In the genomic region with DNA sequence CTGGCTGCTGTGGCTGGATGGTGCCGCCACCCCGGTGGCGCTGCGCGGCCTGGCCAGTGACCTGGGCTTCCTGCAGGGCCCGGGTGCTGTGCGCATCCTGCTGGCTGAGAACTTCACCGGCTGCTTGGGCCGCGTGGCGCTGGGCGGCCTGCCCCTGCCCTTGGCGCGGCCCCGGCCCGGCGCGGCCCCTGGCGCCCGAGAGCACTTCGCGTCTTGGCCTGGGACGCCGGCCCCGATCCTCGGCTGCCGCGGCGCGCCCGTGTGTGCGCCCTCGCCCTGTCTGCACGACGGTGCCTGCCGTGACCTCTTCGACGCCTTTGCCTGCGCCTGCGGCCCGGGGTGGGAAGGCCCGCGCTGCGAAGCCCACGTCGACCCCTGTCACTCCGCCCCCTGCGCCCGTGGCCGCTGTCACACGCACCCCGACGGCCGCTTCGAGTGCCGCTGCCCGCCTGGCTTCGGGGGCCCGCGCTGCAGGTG, we compare ENCODE assay signal across 18 cellular contexts. TPM values are rescaled to one million over a fixed set of nuclear protein-coding genes. Genes with fewer than 3 reads are reported as not detected.
A peak's percentile ranks its signal among the peaks of the same experiment; 100 is the strongest.
DNase-seq lines count a peak whose midpoint lies in the region; ATAC-seq, FAIRE-seq and TF ChIP-seq lines count a peak whose summit lies in the region.
"Had no signal": no experiment of that assay in that cellular context is flagged by ENCODE, and none has a peak within 500 bp of the region (broad histone marks: within the 10 kb centered on the region; RNA-seq: fewer than 3 reads in every experiment).

No MANE protein-coding gene starts in this region.

- H3K27me3 Mint-ChIP-seq in activated naive CD8-positive, alpha-beta T cell treated with anti-CD3 and anti-CD28 coated beads for 36 hours, result peaks cover 40% of the 10 kb centered on the region
- H3K27me3 Mint-ChIP-seq in activated naive CD8-positive, alpha-beta T cell treated with anti-CD3 and anti-CD28 coated beads, Interleukin-2, amount 50 U/mL, for 24 hours, result peaks cover 42% of the 10 kb centered on the region
- peaks cover 29% of the 10 kb centered on the region for H3K27me3 Mint-ChIP-seq in activated T-helper 2 cell treated with anti-CD3 and anti-CD28 coated beads, Interferon-gamma antibody, Interleukin-2, Interleukin-4, amounts not matched to agents 10 μg/mL and 5 μg/mL and 100 μg/mL, durations not matched to agents 14 hours and 24 hours and 36 hours (ENCODE audit: low read depth)

- H3K9me3 ChIP-seq in suprapubic skin, result no peaks in the 10 kb centered on the region
- no peaks in the 10 kb centered on the region for H3K9me3 ChIP-seq in small intestine (ENCODE audit: control insufficient read depth, low read depth)

- ATAC-seq in activated naive CD8-positive, alpha-beta T cell treated with anti-CD3 and anti-CD28 coated beads, Interleukin-2, amount 50 U/mL, for 24 hours, result no peak
- ATAC-seq: left colon had no signal

- no peak for TF ChIP-seq CTCF in suprapubic skin (IDR thresholded peaks at IDR 0.05)

- TF ChIP-seq EP300 in suprapubic skin (IDR thresholded peaks at IDR 0.05), result no peak

- peak; percentile 24 for DNase-seq in activated naive CD8-positive, alpha-beta T cell treated with anti-CD3 and anti-CD28 coated beads for 36 hours
- no peak for DNase-seq in activated naive CD8-positive, alpha-beta T cell treated with anti-CD3 and anti-CD28 coated beads, Interleukin-2, amount 50 U/mL, for 24 hours
- peak; percentile 48 for DNase-seq in iPS-NIHi7 (ENCODE audit: extremely low spot score)
- DNase-seq in suprapubic skin (ENCODE audit: low spot score in 2 of 2), result no peak
- DNase-seq in NCI-H1930 (lab: John Stamatoyannopoulos, UW), result no peak
- DNase-seq in activated T-helper 2 cell treated with anti-CD3 and anti-CD28 coated beads, Interferon-gamma antibody, Interleukin-2, Interleukin-4, amounts not matched to agents 10 μg/mL and 5 μg/mL and 100 μg/mL, durations not matched to agents 14 hours and 24 hours and 36 hours (ENCODE audit: low spot score), result no peak
- DNase-seq in small intestine, result no peak
- DNase-seq: activated CD4-positive, alpha-beta T cell treated with anti-CD3 and anti-CD28 coated beads, Interleukin-2, amount 50 U/mL, for 48 hours; activated naive CD4-positive, alpha-beta T cell treated with anti-CD3 and anti-CD28 coated beads, Interleukin-2, amount 50 U/mL, for 16 hours; activated T-cell treated with anti-CD3 and anti-CD28 coated beads, Interleukin-2, amount 50 U/mL, for 4 hours; CD4-positive, alpha-beta memory T cell; cortex of kidney; DND-41; foreskin fibroblast; KG1; left colon; NCI-H2081 treated with DMSO at 0.1 percent for 48 hours had no signal

- no peaks in the 10 kb centered on the region for H3K4me1 Mint-ChIP-seq in activated naive CD8-positive, alpha-beta T cell treated with anti-CD3 and anti-CD28 coated beads for 36 hours
- no peaks in the 10 kb centered on the region for H3K4me1 Mint-ChIP-seq in activated naive CD8-positive, alpha-beta T cell treated with anti-CD3 and anti-CD28 coated beads, Interleukin-2, amount 50 U/mL, for 24 hours
- no peaks in the 10 kb centered on the region for H3K4me1 Mint-ChIP-seq in activated T-helper 2 cell treated with anti-CD3 and anti-CD28 coated beads, Interferon-gamma antibody, Interleukin-2, Interleukin-4, amounts not matched to agents 10 μg/mL and 5 μg/mL and 100 μg/mL, durations not matched to agents 14 hours and 24 hours and 36 hours (ENCODE audit: low read depth)

- WGBS in suprapubic skin, result 28% methylated on average over 5 of the region's 60 CpGs
- 5 to 10% (median 7%) methylated on average over 40 to 60 of the region's 60 CpGs for WGBS in small intestine, 3 donors

- no peaks in the 10 kb centered on the region for H3K36me3 ChIP-seq in suprapubic skin
- H3K36me3 ChIP-seq in small intestine (ENCODE audit: control insufficient read depth in 2 of 2, insufficient read depth in 2 of 2, low read length in 2 of 2), result no peaks in the 10 kb centered on the region

- H3K4me1 ChIP-seq in suprapubic skin, result peaks cover 25% of the 10 kb centered on the region
- H3K4me1 ChIP-seq in small intestine (ENCODE audit: control insufficient read depth in 2 of 2, insufficient read depth in 1 of 2, low read depth in 1 of 2, low read length in 1 of 2), result no peaks in the 10 kb centered on the region

- intact Hi-C loops in activated T-helper 2 cell treated with anti-CD3 and anti-CD28 coated beads, Interferon-gamma antibody, Interleukin-2, Interleukin-4, amounts not matched to agents 10 μg/mL and 5 μg/mL and 100 μg/mL, durations not matched to agents 14 hours and 24 hours and 36 hours (cut with micrococcal nuclease), result no loop called here

- peak overlapping the region; percentile 27 for H3K4me3 ChIP-seq in suprapubic skin
- no peak overlapping the region for H3K4me3 ChIP-seq in small intestine (ENCODE audit: low read depth in 1 of 2, low read length in 2 of 2)

- no peak overlapping the region for H3K4me3 Mint-ChIP-seq in activated naive CD8-positive, alpha-beta T cell treated with anti-CD3 and anti-CD28 coated beads for 36 hours
- H3K4me3 Mint-ChIP-seq in activated naive CD8-positive, alpha-beta T cell treated with anti-CD3 and anti-CD28 coated beads, Interleukin-2, amount 50 U/mL, for 24 hours, result no peak overlapping the region
- no peak overlapping the region for H3K4me3 Mint-ChIP-seq in activated T-helper 2 cell treated with anti-CD3 and anti-CD28 coated beads, Interferon-gamma antibody, Interleukin-2, Interleukin-4, amounts not matched to agents 10 μg/mL and 5 μg/mL and 100 μg/mL, durations not matched to agents 14 hours and 24 hours and 36 hours (ENCODE audit: low read depth)
- H3K4me3 Mint-ChIP-seq: CD4-positive, alpha-beta memory T cell had no signal

- no peaks in the 10 kb centered on the region for H3K36me3 Mint-ChIP-seq in activated naive CD8-positive, alpha-beta T cell treated with anti-CD3 and anti-CD28 coated beads for 36 hours
- no peaks in the 10 kb centered on the region for H3K36me3 Mint-ChIP-seq in activated naive CD8-positive, alpha-beta T cell treated with anti-CD3 and anti-CD28 coated beads, Interleukin-2, amount 50 U/mL, for 24 hours (ENCODE audit: low read depth)
- no peaks in the 10 kb centered on the region for H3K36me3 Mint-ChIP-seq in activated T-helper 2 cell treated with anti-CD3 and anti-CD28 coated beads, Interferon-gamma antibody, Interleukin-2, Interleukin-4, amounts not matched to agents 10 μg/mL and 5 μg/mL and 100 μg/mL, durations not matched to agents 14 hours and 24 hours and 36 hours (ENCODE audit: low read depth)
- H3K36me3 Mint-ChIP-seq: CD4-positive, alpha-beta memory T cell had no signal

- H3K27ac ChIP-seq in angular gyrus (ENCODE audit: low read depth, low read length), result peak overlapping the region; percentile 73
- H3K27ac ChIP-seq in suprapubic skin, result no peak overlapping the region
- H3K27ac ChIP-seq in small intestine (ENCODE audit: low read depth in 1 of 2, low read length in 1 of 2), result no peak overlapping the region

- no peaks in the 10 kb centered on the region for H3K9me3 Mint-ChIP-seq in activated naive CD8-positive, alpha-beta T cell treated with anti-CD3 and anti-CD28 coated beads for 36 hours
- no peaks in the 10 kb centered on the region for H3K9me3 Mint-ChIP-seq in activated naive CD8-positive, alpha-beta T cell treated with anti-CD3 and anti-CD28 coated beads, Interleukin-2, amount 50 U/mL, for 24 hours
- no peaks in the 10 kb centered on the region for H3K9me3 Mint-ChIP-seq in activated T-helper 2 cell treated with anti-CD3 and anti-CD28 coated beads, Interferon-gamma antibody, Interleukin-2, Interleukin-4, amounts not matched to agents 10 μg/mL and 5 μg/mL and 100 μg/mL, durations not matched to agents 14 hours and 24 hours and 36 hours
- H3K9me3 Mint-ChIP-seq: activated T-cell treated with anti-CD3 and anti-CD28 coated beads, Interleukin-2, amount 50 U/mL, for 4 hours; CD4-positive, alpha-beta memory T cell had no signal

- no peak for FAIRE-seq in small intestine (lab: Jason Lieb, UNC)

- TF ChIP-seq POLR2A in suprapubic skin (IDR thresholded peaks at IDR 0.05), result no peak

- H3K27ac Mint-ChIP-seq in activated naive CD8-positive, alpha-beta T cell treated with anti-CD3 and anti-CD28 coated beads for 36 hours, result no peak overlapping the region
- H3K27ac Mint-ChIP-seq in activated naive CD8-positive, alpha-beta T cell treated with anti-CD3 and anti-CD28 coated beads, Interleukin-2, amount 50 U/mL, for 24 hours, result no peak overlapping the region
- no peak overlapping the region for H3K27ac Mint-ChIP-seq in activated T-helper 2 cell treated with anti-CD3 and anti-CD28 coated beads, Interferon-gamma antibody, Interleukin-2, Interleukin-4, amounts not matched to agents 10 μg/mL and 5 μg/mL and 100 μg/mL, durations not matched to agents 14 hours and 24 hours and 36 hours
- H3K27ac Mint-ChIP-seq: CD4-positive, alpha-beta memory T cell had no signal

- H3K27me3 ChIP-seq in suprapubic skin (peaks cover 68% of the 10 kb centered on the region), small intestine (ENCODE audit: control insufficient read depth in 2 of 2, insufficient read depth in 2 of 2, low read length in 2 of 2) (peaks cover 14 to 22% of the 10 kb centered on the region in 2 donors)

RNA-seq across cellular contexts. Expression of a gene that starts 17.5 kb away (rescaled TPM):
- under 1 TPM; 0.06 to 0.10 TPM for total RNA-seq in activated naive CD8-positive, alpha-beta T cell treated with anti-CD3 and anti-CD28 coated beads for 36 hours
- total RNA-seq in suprapubic skin, result not detected
- total RNA-seq in activated T-helper 2 cell treated with anti-CD3 and anti-CD28 coated beads, Interferon-gamma antibody, Interleukin-2, Interleukin-4, amounts not matched to agents 10 μg/mL and 5 μg/mL and 100 μg/mL, durations not matched to agents 14 hours and 24 hours and 36 hours, result not detected in 2 replicates
- under 1 TPM in 1 of 3 donors, not detected in 2; 0.06 TPM for polyA plus RNA-seq in small intestine
- total RNA-seq: CD4-positive, alpha-beta memory T cell had no signal
- polyA plus RNA-seq: CD4-positive, alpha-beta memory T cell had no signal

Comparison
In these comparisons a context has a peak if more than half of its experiments do, and no peak if none do; other contexts are left out.
1. DNase-seq: peak in activated naive CD8-positive, alpha-beta T cell treated with anti-CD3 and anti-CD28 coated beads for 36 hours (single experiment) and iPS-NIHi7 (single experiment); none in activated naive CD8-positive, alpha-beta T cell treated with anti-CD3 and anti-CD28 coated beads, Interleukin-2, amount 50 U/mL, for 24 hours (single experiment), suprapubic skin (0 of 2), NCI-H1930 (0 of 2), activated T-helper 2 cell treated with anti-CD3 and anti-CD28 coated beads, Interferon-gamma antibody, Interleukin-2, Interleukin-4, amounts not matched to agents 10 μg/mL and 5 μg/mL and 100 μg/mL, durations not matched to agents 14 hours and 24 hours and 36 hours (single experiment) and small intestine (single experiment).